In the genomic region with DNA sequence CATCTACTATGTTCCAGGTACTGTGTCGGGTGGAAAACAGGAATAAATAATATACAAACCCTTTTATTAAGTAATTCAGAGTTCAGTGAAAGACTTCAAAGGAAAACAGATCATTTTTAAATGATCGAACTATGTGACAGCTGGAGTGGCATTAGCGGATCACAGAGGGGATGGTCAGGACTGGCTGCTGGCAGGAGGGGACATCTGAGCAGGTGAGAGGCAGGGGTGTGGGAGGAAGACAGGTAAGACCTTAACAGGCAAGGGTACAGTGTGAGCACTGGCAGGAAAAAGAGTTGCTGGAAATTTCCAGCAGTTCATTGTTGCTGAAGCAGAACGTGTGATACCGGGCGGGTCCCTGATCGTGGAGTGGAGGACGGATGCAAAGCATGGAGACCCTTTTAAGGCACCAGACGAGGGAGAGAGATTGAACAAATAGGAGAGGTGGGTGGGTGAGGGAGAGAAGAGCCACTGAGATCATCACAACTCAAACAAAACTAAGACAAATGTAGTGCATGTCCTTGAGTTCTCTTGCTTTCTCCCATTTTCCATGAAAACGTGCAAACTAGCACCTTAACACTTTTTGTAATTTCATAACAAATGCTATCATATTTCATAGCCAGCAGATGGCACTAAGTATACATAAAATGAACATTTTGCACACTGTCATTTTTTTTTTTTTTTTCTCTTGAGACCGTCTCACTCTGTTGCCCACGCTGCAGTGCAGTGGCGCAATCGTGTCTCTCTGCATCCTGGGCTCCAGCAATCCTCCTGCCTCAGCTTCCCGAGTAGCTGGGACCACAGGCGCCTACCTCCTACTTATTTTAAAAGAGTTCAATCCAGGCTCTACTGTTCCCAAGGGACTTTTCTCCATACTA, we compare ENCODE assay signal across 9 cellular contexts. TPM values are rescaled to one million over a fixed set of nuclear protein-coding genes. Genes with fewer than 3 reads are reported as not detected.
A peak's percentile ranks its signal among the peaks of the same experiment; 100 is the strongest.
DNase-seq lines count a peak whose midpoint lies in the region; TF ChIP-seq lines count a peak whose summit lies in the region.
"Not testable (repeated sequence)": the region's sequence is repeated elsewhere in the genome, so short reads cannot be mapped to it uniquely, and the experiment has no call there.
"Had no signal": no experiment of that assay in that cellular context is flagged by ENCODE, and none has a peak within 500 bp of the region (broad histone marks: within the 10 kb centered on the region; RNA-seq: fewer than 3 reads in every experiment).

No MANE protein-coding gene starts in this region.

- TF ChIP-seq EP300 in Ishikawa (IDR thresholded peaks at IDR 0.05; ENCODE audit: borderline replicate concordance); SK-N-SH (IDR thresholded peaks at IDR 0.05; ENCODE audit: borderline replicate concordance in 1 of 2, low read depth in 1 of 2, low read length in 1 of 2): not testable (repeated sequence)

- not testable (repeated sequence) for H3K9me2 ChIP-seq in SK-N-SH

- H3K4me1 ChIP-seq in SK-N-SH (ENCODE audit: control insufficient read depth in 1 of 2, insufficient read depth in 2 of 2, low read depth in 1 of 2, low read length in 1 of 2): not testable (repeated sequence)

- H3K27me3 ChIP-seq in SK-N-SH (ENCODE audit: insufficient read depth): peaks cover 41% of the 10 kb centered on the region

- peaks cover 14% of the 10 kb centered on the region for H3K9me3 Mint-ChIP-seq in neural crest cell

- in situ Hi-C loops in astrocyte of the spinal cord (cut with HindIII; ENCODE audit: low sequenced_read_pairs): not testable (repeated sequence)

- H4K20me1 ChIP-seq in SK-N-SH (ENCODE audit: insufficient read depth): not testable (repeated sequence)

- H3K36me3 ChIP-seq in SK-N-SH (replicated peaks in 1 of 2; ENCODE audit: control insufficient read depth in 1 of 2, insufficient read depth in 2 of 2, low read length in 1 of 2): not testable (repeated sequence)

- not testable (repeated sequence) for H3K36me3 Mint-ChIP-seq in neural crest cell (ENCODE audit: low read depth)

- TF ChIP-seq CTCF in 22Rv1 (IDR thresholded peaks at IDR 0.05) (peak; percentile 25), SK-N-SH (IDR thresholded peaks at IDR 0.05) (peak; percentile 55), neural crest cell (conservative IDR thresholded peaks at IDR 0.05) (peak; percentile 50)
- not testable (repeated sequence) for TF ChIP-seq CTCF in astrocyte of the spinal cord (IDR thresholded peaks at IDR 0.05; ENCODE audit: low read depth, low read length)

- H3F3A ChIP-seq in SK-N-SH (replicated peaks; ENCODE audit: insufficient read depth): not testable (repeated sequence)

- not testable (repeated sequence) for H3K9me3 ChIP-seq in SK-N-SH

- H3K27ac ChIP-seq in 22Rv1; SK-N-SH (ENCODE audit: low read depth in 2 of 2, low read length in 1 of 2): not testable (repeated sequence)

- H3K27me3 Mint-ChIP-seq in neural crest cell (ENCODE audit: low read depth): not testable (repeated sequence)

- POLR2A ChIA-PET in SK-N-SH (lab: Yijun Ruan, JAX): not testable (repeated sequence)

- H3K4me3 ChIP-seq in SK-N-SH (ENCODE audit: low read depth in 2 of 2, low read length in 1 of 2); astrocyte of the spinal cord (ENCODE audit: low read depth, low read length): not testable (repeated sequence)

- 0 out of 2 replicates have a peak overlapping the region, but pooled peaks have one; percentile 11 for H3K4me2 ChIP-seq in SK-N-SH

- H3K4me3 Mint-ChIP-seq in neural crest cell: not testable (repeated sequence)

- H2AFZ ChIP-seq in SK-N-SH (ENCODE audit: low read depth): not testable (repeated sequence)

- H3K27ac Mint-ChIP-seq in neural crest cell (ENCODE audit: unreplicated experiment): not testable (repeated sequence)

- not testable (repeated sequence) for H3K79me2 ChIP-seq in SK-N-SH (ENCODE audit: insufficient read depth)

- H3K4me1 Mint-ChIP-seq in neural crest cell: not testable (repeated sequence)

- CTCF ChIA-PET in SK-N-SH (lab: Yijun Ruan, JAX): interaction anchor here (0.6 to 1.7 kb wide), 4 partner anchors 24 to 548 kb away, joined by 3 to 4 read pairs (median 3); no protein-coding TSS in a partner anchor

- peak; percentile 53 for TF ChIP-seq RAD21 in Ishikawa (IDR thresholded peaks at IDR 0.05; ENCODE audit: low read depth)
- TF ChIP-seq RAD21 in SK-N-SH (IDR thresholded peaks at IDR 0.05; ENCODE audit: low read length): peak; percentile 59

- peak; percentile 15 for DNase-seq in GM04503 (ENCODE audit: low read depth)
- DNase-seq in NCI-H2227 (lab: John Stamatoyannopoulos, UW; ENCODE audit: unreplicated experiment): peak; percentile 16
- not testable (repeated sequence) for DNase-seq in SK-N-SH; neural crest cell (ENCODE audit: low read depth, low spot score)
- peak; percentile 3 for DNase-seq in astrocyte of the spinal cord (ENCODE audit: low read depth, low spot score)
- peak; percentile 48 for DNase-seq in glomerular visceral epithelial cell (ENCODE audit: extremely low spot score)

- 1% methylated on average over 16 of the region's 16 CpGs for WGBS in SK-N-SH (ENCODE audit: low lambda C conversion rate)

- not testable (repeated sequence) for H3K9ac ChIP-seq in SK-N-SH

TF ChIP-seq in Ishikawa, 13 proteins besides CTCF, POLR2A, EP300 and RAD21:
- TF ChIP-seq CEBPB (IDR thresholded peaks at IDR 0.05): peak; percentile 84
TF ChIP-seq in Ishikawa: peak in this region for 1; not testable (repeated sequence) for 12.

TF ChIP-seq in SK-N-SH, 30 proteins besides CTCF, POLR2A, EP300 and RAD21:
- TF ChIP-seq SMC3 (IDR thresholded peaks at IDR 0.05; ENCODE audit: low read depth, low read length): peak; percentile 17; the same call in 1 of the 2 replicates

RNA-seq across cellular contexts. Expression of gene STEAP1B, which starts 23.7 kb away (rescaled TPM):
- polyA plus RNA-seq in SK-N-SH (2012; rRNA removed): 14.7 and 16.6 TPM in 2 replicates
- polyA plus RNA-seq in SK-N-SH (2012; cell fraction: cytosol; rRNA removed): 20.5 and 21.4 TPM in 2 replicates
- 5.5 and 9.3 TPM in 2 replicates for polyA plus RNA-seq in SK-N-SH (2012; cell fraction: nucleus; rRNA removed)
- 9.5 and 10.8 TPM in 2 replicates for total RNA-seq in neural crest cell
- total RNA-seq: kidney epithelial cell had no signal
